35 cellular contexts compared by ENCODE assay signal in the genomic region with DNA sequence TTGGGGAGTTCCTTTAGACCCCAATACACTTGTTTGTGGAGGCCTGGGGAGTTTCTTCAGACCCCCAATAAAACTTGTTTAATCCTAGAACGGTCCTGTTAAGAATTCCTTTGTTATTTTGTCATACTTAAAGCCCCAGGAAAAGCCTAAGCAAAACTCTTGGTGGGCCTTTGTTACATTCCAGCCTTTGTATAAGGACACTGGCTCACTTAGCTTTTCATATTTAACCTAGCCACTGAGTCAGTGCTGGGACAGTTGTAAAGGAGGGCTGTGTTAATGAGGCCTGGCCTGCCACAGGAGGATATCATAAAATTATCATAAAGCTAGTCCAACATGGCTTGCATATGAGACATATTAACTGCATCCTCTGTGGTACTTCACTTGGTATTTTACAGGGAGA.
"Had no signal": no experiment of that assay in that cellular context is flagged by ENCODE, and none has a peak within 500 bp of the region (broad histone marks: within the 10 kb centered on the region; RNA-seq: fewer than 3 reads in every experiment).

No MANE protein-coding gene starts in this region.

- ATAC-seq: activated CD4-positive, CD25-positive, alpha-beta regulatory T cell treated with anti-CD3 and anti-CD28 coated beads, Interleukin-2, amount 50 U/mL, for 24 hours; gastrocnemius medialis; left colon; naive thymus-derived CD8-positive, alpha-beta T cell; sciatic nerve had no signal

- H3K9me3 Mint-ChIP-seq: type B pancreatic cell had no signal

- H3K9me3 ChIP-seq: colonic mucosa, gastrocnemius medialis, neutrophil, prostate gland, thoracic aorta, uterus had no signal

- DNase-seq: activated CD4-positive, alpha-beta T cell treated with anti-CD3 and anti-CD28 coated beads for 48 hours; activated CD4-positive, alpha-beta T cell treated with anti-CD3 and anti-CD28 coated beads, Interleukin-2, amount 50 U/mL, for 48 hours; activated CD8-positive, alpha-beta memory T cell treated with anti-CD3 and anti-CD28 coated beads for 24 hours; activated effector memory CD4-positive, alpha-beta T cell treated with Interleukin-2 at 50 U/mL for 16 hours; activated naive CD4-positive, alpha-beta T cell treated with Interleukin-2 at 50 U/mL for 16 hours; anterior cingulate cortex; cerebellar nuclear complex; colonic mucosa; effector memory CD4-positive, alpha-beta T cell; erythroblast; gastrocnemius medialis; glutamatergic neuron; kidney; left colon; midbrain; naive thymus-derived CD8-positive, alpha-beta T cell; retina; stimulated activated CD4-positive, alpha-beta T cell treated with anti-CD3 and anti-CD28 coated beads, Interleukin-12 subunit alpha, Interleukin-12 subunit beta, amount 100 ng/mL, for 4 hours; stimulated activated CD4-positive, alpha-beta T cell treated with anti-CD3 and anti-CD28 coated beads, Interleukin-4, amount 100 ng/mL, for 1 hour; T-helper 9 cell; uterus had no signal

- H3K27me3 ChIP-seq: cardiac muscle cell, colonic mucosa, gastrocnemius medialis, neutrophil, uterus had no signal

- H3K27ac ChIP-seq: cardiac muscle cell, colonic mucosa, gastrocnemius medialis, neutrophil, prostate gland, skin epidermis, thoracic aorta, uterus, VCaP had no signal

- H3K4me1 Mint-ChIP-seq: naive thymus-derived CD8-positive, alpha-beta T cell had no signal

- H3K27me3 Mint-ChIP-seq: activated naive CD8-positive, alpha-beta T cell; naive thymus-derived CD8-positive, alpha-beta T cell; stimulated activated naive CD8-positive, alpha-beta T cell treated with anti-CD3 and anti-CD28 coated beads, Interleukin-15, Interleukin-2, amounts not matched to agents 100 ng/mL and 50 ng/mL, for 24 hours; type B pancreatic cell had no signal

- H3K27ac Mint-ChIP-seq: activated naive CD8-positive, alpha-beta T cell; brain; naive thymus-derived CD8-positive, alpha-beta T cell; stimulated activated naive CD8-positive, alpha-beta T cell treated with anti-CD3 and anti-CD28 coated beads, Interleukin-15, Interleukin-2, amounts not matched to agents 100 ng/mL and 50 ng/mL, for 24 hours; T-helper 1 cell treated with Interleukin-12 subunit alpha and Interleukin-12 subunit beta and Interleukin-4 antibody, amounts not matched to agents 30 μg/mL and 1 μg/mL, for 36 hours; type B pancreatic cell had no signal

- H3K36me3 Mint-ChIP-seq: activated naive CD8-positive, alpha-beta T cell; brain; type B pancreatic cell had no signal

- FAIRE-seq: kidney, TTC549 had no signal

- H3K4me3 Mint-ChIP-seq: activated naive CD8-positive, alpha-beta T cell; brain; naive thymus-derived CD8-positive, alpha-beta T cell; stimulated activated naive CD8-positive, alpha-beta T cell treated with anti-CD3 and anti-CD28 coated beads, Interleukin-15, Interleukin-2, amounts not matched to agents 100 ng/mL and 50 ng/mL, for 24 hours; T-helper 1 cell treated with Interleukin-12 subunit alpha and Interleukin-12 subunit beta and Interleukin-4 antibody, amounts not matched to agents 30 μg/mL and 1 μg/mL, for 36 hours; type B pancreatic cell had no signal

- H3K4me1 ChIP-seq: colonic mucosa, gastrocnemius medialis, prostate gland, uterus had no signal

- H3K36me3 ChIP-seq: cardiac muscle cell, colonic mucosa, gastrocnemius medialis, neutrophil, prostate gland, thoracic aorta, uterus had no signal

- H3K4me3 ChIP-seq: cardiac muscle cell, colonic mucosa, gastrocnemius medialis, prostate gland, skin epidermis, thoracic aorta, uterus had no signal
